ENCODE assay signal across 21 cellular contexts in genomic region chr2:80703532-80703931, GRCh38.
"Had no signal": no experiment of that assay in that cellular context is flagged by ENCODE, and none has a peak within 500 bp of the region (broad histone marks: within the 10 kb centered on the region; RNA-seq: fewer than 3 reads in every experiment).

No MANE protein-coding gene starts in this region.

- ATAC-seq: Panc1, PC-3 had no signal

- H3K9me3 ChIP-seq: SK-N-SH had no signal

- H3K27ac ChIP-seq: RWPE1 had no signal

- DNase-seq: KBM-7; MV-4-11; NCI-H1048; NCI-H1105 treated with DMSO at 0.1 percent for 48 hours; NCI-H1417 treated with DMSO at 0.1 percent for 48 hours; NCI-H146; NCI-H1694 treated with DMSO at 0.1 percent for 48 hours; NCI-H2029; NCI-H2081 treated with DMSO at 0.1 percent for 48 hours; NCI-H2171; NCI-H226; NCI-H446; NCI-H510A; NCI-H524 treated with DMSO at 0.1 percent for 48 hours; NCI-H774; NK-92 treated with Interleukin-12 subunit alpha and Interleukin-12 subunit beta, amount 100 ng/mL, for 24 hours; PC-3; SHP77; SK-N-SH had no signal
